24 cellular contexts compared by ENCODE assay signal in the genomic region with DNA sequence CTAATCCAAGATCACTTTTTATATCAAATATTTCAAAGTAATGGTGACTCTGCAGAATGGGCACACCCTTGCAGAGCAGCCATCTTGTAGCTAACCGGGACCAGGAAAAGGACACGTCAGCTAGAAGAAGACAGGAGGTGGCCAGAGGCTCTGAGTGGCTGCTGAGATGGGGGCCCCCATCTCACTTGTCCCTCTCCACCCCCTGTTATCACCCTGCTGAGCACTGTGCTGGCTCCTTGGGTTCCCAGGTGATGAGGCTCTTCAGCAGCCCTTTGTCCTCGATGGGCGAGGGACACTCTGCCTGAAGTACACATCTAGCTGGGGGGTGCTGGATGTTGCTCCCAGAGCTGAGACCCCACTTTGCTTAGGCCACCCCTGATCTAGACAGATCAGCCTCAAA.
DNase-seq lines count a peak whose midpoint lies in the region; ATAC-seq, FAIRE-seq and TF ChIP-seq lines count a peak whose summit lies in the region.
"Had no signal": no experiment of that assay in that cellular context is flagged by ENCODE, and none has a peak within 500 bp of the region (broad histone marks: within the 10 kb centered on the region; RNA-seq: fewer than 3 reads in every experiment).

No MANE protein-coding gene starts in this region.

- no peak overlapping the region for H2BK20ac ChIP-seq in IMR-90 (ENCODE audit: low read depth, low read length)
- no peak overlapping the region for H2BK20ac ChIP-seq in H1 (ENCODE audit: low read length)

- intact Hi-C loops in IMR-90 (cut with micrococcal nuclease) = no loop called here
- intact Hi-C loops in naive thymus-derived CD4-positive, alpha-beta T cell (cut with micrococcal nuclease) = no loop called here
- intact Hi-C loops in upper lobe of right lung (cut with DNase I) = no loop called here

- no peak overlapping the region for H2BK12ac ChIP-seq in H1 (ENCODE audit: low read depth, low read length)

- TF ChIP-seq CTCF in IMR-90 (conservative IDR thresholded peaks at IDR 0.05; ENCODE audit: low read depth, low read length) (no peak), H1 (IDR thresholded peaks at IDR 0.05; ENCODE audit: control extremely low read depth in 1 of 3, insufficient read depth in 1 of 3, low read depth in 1 of 3, low read length in 3 of 3) (no peak), upper lobe of right lung (IDR thresholded peaks at IDR 0.05) (no peak)

- H4K8ac ChIP-seq in IMR-90 (ENCODE audit: low read depth in 2 of 2, low read length in 2 of 2) = no peak overlapping the region
- H4K8ac ChIP-seq in H1 (ENCODE audit: extremely low read depth, insufficient read depth, low read length) = no peak overlapping the region

- no peak for TF ChIP-seq POLR2A in IMR-90 (IDR thresholded peaks at IDR 0.05; ENCODE audit: low read depth, low read length)
- no peak for TF ChIP-seq POLR2A in H1 (IDR thresholded peaks at IDR 0.05; ENCODE audit: control extremely low read depth in 1 of 2, low read depth in 2 of 2, low read length in 2 of 2)

- H3K9me3 ChIP-seq in IMR-90 (ENCODE audit: control insufficient read depth, insufficient read depth, low read length) = no peaks in the 10 kb centered on the region
- no peaks in the 10 kb centered on the region for H3K9me3 ChIP-seq in H1 (ENCODE audit: insufficient read depth in 2 of 2, low read depth in 1 of 2, low read length in 1 of 2)
- H3K9me3 ChIP-seq in naive thymus-derived CD4-positive, alpha-beta T cell (ENCODE audit: control insufficient read depth in 2 of 3, low read length in 3 of 3) = no peaks in the 10 kb centered on the region
- no peaks in the 10 kb centered on the region for H3K9me3 ChIP-seq in upper lobe of right lung
- H3K9me3 ChIP-seq: A549; BE2C; BLaER1 treated with 17β-estradiol and CSF1 and Interleukin-3, amounts not matched to agents 10 nM and 100 nM had no signal

- CTCF ChIA-PET in IMR-90 (lab: Yijun Ruan, JAX) (no interaction called here), H1 (lab: Charles Lee; ENCODE audit: partially characterized antibody) (interaction anchor here (0.9 to 1.5 kb wide), 3 partner anchors 40 to 101 kb away, joined by 3 read pairs; no protein-coding TSS in a partner anchor)
- CTCF ChIA-PET in naive thymus-derived CD4-positive, alpha-beta T cell (lab: Charles Lee) = no interaction called here

- no peak overlapping the region for H2AK9ac ChIP-seq in IMR-90 (replicated peaks; ENCODE audit: low read depth, low read length, poor library complexity)

- H3K9ac ChIP-seq in IMR-90 (ENCODE audit: low read depth, low read length) (no peak overlapping the region), H1 (replicated peaks in 1 of 4; ENCODE audit: extremely low read depth in 1 of 4, low read depth in 3 of 4, low read length in 3 of 4) (no peak overlapping the region)
- H3K9ac ChIP-seq: BLaER1 treated with 17β-estradiol and CSF1 and Interleukin-3, amounts not matched to agents 10 nM and 100 nM had no signal

- H3K56ac ChIP-seq in IMR-90 (ENCODE audit: extremely low read depth, insufficient read depth, low read length) (no peak overlapping the region), H1 (replicated peaks; ENCODE audit: insufficient read length, low read depth, low read length) (no peak overlapping the region)

- H3K4me1 ChIP-seq in IMR-90 (ENCODE audit: control insufficient read depth, insufficient read depth, low read length) (peaks cover 11% of the 10 kb centered on the region), H1 (replicated peaks in 1 of 4; ENCODE audit: control insufficient read depth in 3 of 4, insufficient read depth in 4 of 4, low read length in 3 of 4) (peaks cover 0 to 8% (median 2%) of the 10 kb centered on the region in 4 experiments; a peak in 5 of 7 replicates), upper lobe of right lung (no peaks in the 10 kb centered on the region)
- no peaks in the 10 kb centered on the region for H3K4me1 ChIP-seq in naive thymus-derived CD4-positive, alpha-beta T cell (ENCODE audit: control insufficient read depth in 2 of 2, insufficient read depth in 2 of 2, low read length in 2 of 2)
- H3K4me1 ChIP-seq: BE2C had no signal

- H3K18ac ChIP-seq in IMR-90 (ENCODE audit: low read depth, low read length) (no peak overlapping the region), H1 (ENCODE audit: extremely low read depth, low read length) (no peak overlapping the region)

- H3K14ac ChIP-seq in IMR-90 (replicated peaks; ENCODE audit: low read depth, low read length) (no peak overlapping the region), H1 (ENCODE audit: insufficient read length) (no peak overlapping the region)

- H4K91ac ChIP-seq in IMR-90 (ENCODE audit: insufficient read depth, low read depth, low read length) = no peak overlapping the region
- no peak overlapping the region for H4K91ac ChIP-seq in H1 (replicated peaks; ENCODE audit: insufficient read length, low read length)

- no peak overlapping the region for H3K4me3 Mint-ChIP-seq in naive thymus-derived CD4-positive, alpha-beta T cell
- no peak overlapping the region for H3K4me3 Mint-ChIP-seq in T-helper 2 cell treated with Interferon-gamma antibody and Interleukin-4, amounts not matched to agents 5 μg/mL and 100 μg/mL, for 36 hours
- H3K4me3 Mint-ChIP-seq: CD14-positive monocyte; CD4-positive, alpha-beta T cell; CD8-positive, alpha-beta memory T cell had no signal

- no peaks in the 10 kb centered on the region for H3K27me3 Mint-ChIP-seq in naive thymus-derived CD4-positive, alpha-beta T cell
- no peaks in the 10 kb centered on the region for H3K27me3 Mint-ChIP-seq in T-helper 2 cell treated with Interferon-gamma antibody and Interleukin-4, amounts not matched to agents 5 μg/mL and 100 μg/mL, for 36 hours (ENCODE audit: low read depth)
- H3K27me3 Mint-ChIP-seq: CD4-positive, alpha-beta T cell; CD8-positive, alpha-beta memory T cell had no signal

- H4K5ac ChIP-seq in IMR-90 (ENCODE audit: low read depth, low read length) (no peak overlapping the region), H1 (ENCODE audit: insufficient read length, low read depth, low read length) (no peak overlapping the region)

- POLR2A ChIA-PET in IMR-90 (lab: Charles Lee; ENCODE audit: unreplicated experiment) (no interaction called here), H1 (lab: Charles Lee; ENCODE audit: partially characterized antibody) (no interaction called here)
- POLR2A ChIA-PET in naive thymus-derived CD4-positive, alpha-beta T cell (lab: Charles Lee) = no interaction called here

- H2AFZ ChIP-seq in IMR-90 (replicated peaks; ENCODE audit: low read length, poor library complexity) (no peak overlapping the region), H1 (ENCODE audit: low read length) (no peak overlapping the region)

- H3K4ac ChIP-seq in IMR-90 (ENCODE audit: low read depth, low read length) = no peak overlapping the region
- no peak overlapping the region for H3K4ac ChIP-seq in H1 (replicated peaks; ENCODE audit: insufficient read length, low read depth, low read length)

- H3K27ac Mint-ChIP-seq in naive thymus-derived CD4-positive, alpha-beta T cell = no peak overlapping the region
- H3K27ac Mint-ChIP-seq in T-helper 2 cell treated with Interferon-gamma antibody and Interleukin-4, amounts not matched to agents 5 μg/mL and 100 μg/mL, for 36 hours = no peak overlapping the region
- H3K27ac Mint-ChIP-seq: CD4-positive, alpha-beta T cell had no signal

- peaks cover 11 to 32% of the 10 kb centered on the region in 2 experiments; a peak in 3 of 4 replicates for H3K79me1 ChIP-seq in IMR-90 (ENCODE audit: low read depth in 1 of 2, low read length in 2 of 2)
- peaks cover 29% of the 10 kb centered on the region for H3K79me1 ChIP-seq in H1 (ENCODE audit: low read depth, low read length)

- H3K27me3 ChIP-seq in IMR-90 (ENCODE audit: control insufficient read depth, insufficient read depth, low read length) = no peaks in the 10 kb centered on the region
- H3K27me3 ChIP-seq in H1 (replicated peaks in 1 of 4; ENCODE audit: control insufficient read depth in 3 of 4, extremely low read depth in 1 of 4, insufficient read depth in 3 of 4, low read length in 3 of 4) = no peaks in the 10 kb centered on the region
- H3K27me3 ChIP-seq in naive thymus-derived CD4-positive, alpha-beta T cell (ENCODE audit: control insufficient read depth in 2 of 2, insufficient read depth in 2 of 2, low read length in 2 of 2) = no peaks in the 10 kb centered on the region
- H3K27me3 ChIP-seq in upper lobe of right lung = no peaks in the 10 kb centered on the region
- H3K27me3 ChIP-seq: BE2C; BLaER1 treated with 17β-estradiol and CSF1 and Interleukin-3, amounts not matched to agents 10 nM and 100 nM had no signal

- peaks cover 10% of the 10 kb centered on the region for H3K9me1 ChIP-seq in IMR-90 (ENCODE audit: insufficient read depth, low read length)

- H3K27ac ChIP-seq in IMR-90 (ENCODE audit: insufficient read depth, low read length) (no peak overlapping the region), H1 (ENCODE audit: low read depth, low read length) (0 out of 2 replicates have a peak overlapping the region, but pooled peaks have one; percentile 22), upper lobe of right lung (no peak overlapping the region)
- H3K27ac ChIP-seq in naive thymus-derived CD4-positive, alpha-beta T cell (ENCODE audit: low read depth, low read length) = no peak overlapping the region
- H3K27ac ChIP-seq: A549; BLaER1 treated with 17β-estradiol and CSF1 and Interleukin-3, amounts not matched to agents 10 nM and 100 nM had no signal

- H3K4me3 ChIP-seq in IMR-90 (ENCODE audit: insufficient read depth, low read depth, low read length) = no peak overlapping the region
- H3K4me3 ChIP-seq in H1 (ENCODE audit: extremely low read depth in 1 of 4, insufficient read depth in 2 of 4, low read depth in 3 of 4, low read length in 4 of 4) = no peak overlapping the region
- no peak overlapping the region for H3K4me3 ChIP-seq in naive thymus-derived CD4-positive, alpha-beta T cell (ENCODE audit: low read length)
- H3K4me3 ChIP-seq in upper lobe of right lung = no peak overlapping the region
- H3K4me3 ChIP-seq: A549; BLaER1 treated with 17β-estradiol and CSF1 and Interleukin-3, amounts not matched to agents 10 nM and 100 nM; GM12878 had no signal

- H3K23me2 ChIP-seq in H1 (ENCODE audit: low read depth, low read length) = peaks cover 4% of the 10 kb centered on the region; the same call in 1 of the 2 replicates

- H3K4me2 ChIP-seq in IMR-90 (ENCODE audit: low read depth, low read length) (no peak overlapping the region), H1 (ENCODE audit: insufficient read depth in 1 of 2, low read depth in 2 of 2, low read length in 2 of 2) (no peak overlapping the region)
- H3K4me2 ChIP-seq: A549; BLaER1 treated with 17β-estradiol and CSF1 and Interleukin-3, amounts not matched to agents 10 nM and 100 nM had no signal

- H2AK5ac ChIP-seq in IMR-90 (ENCODE audit: low read depth, low read length) (peak overlapping the region; percentile 33), H1 (ENCODE audit: low read depth, low read length) (no peak overlapping the region)

- in situ Hi-C loops in IMR-90 (cut with MboI; ENCODE audit: low sequenced_read_pairs) = no loop called here

- no peaks in the 10 kb centered on the region for H3K9me3 Mint-ChIP-seq in naive thymus-derived CD4-positive, alpha-beta T cell
- H3K9me3 Mint-ChIP-seq in T-helper 2 cell treated with Interferon-gamma antibody and Interleukin-4, amounts not matched to agents 5 μg/mL and 100 μg/mL, for 36 hours = no peaks in the 10 kb centered on the region
- H3K9me3 Mint-ChIP-seq: CD14-positive monocyte; CD4-positive, alpha-beta T cell; CD8-positive, alpha-beta memory T cell had no signal

- no peak overlapping the region for H2BK5ac ChIP-seq in IMR-90 (ENCODE audit: low read depth, low read length, poor library complexity, severe bottlenecking)
- no peak overlapping the region for H2BK5ac ChIP-seq in H1 (ENCODE audit: low read depth, low read length)

- ATAC-seq in IMR-90 (ENCODE audit: low read depth) (no peak), upper lobe of right lung (peak; percentile 22), GM21381 (IDR thresholded peaks at IDR 0.05; ENCODE audit: unreplicated experiment) (no peak)
- ATAC-seq in naive thymus-derived CD4-positive, alpha-beta T cell = peak; percentile 22
- ATAC-seq: A549, GM12878 had no signal

- TF ChIP-seq RAD21 in IMR-90 (IDR thresholded peaks at IDR 0.05; ENCODE audit: low read length) (no peak), H1 (IDR thresholded peaks at IDR 0.05 in 1 of 2, conservative IDR thresholded peaks at IDR 0.05 in 1 of 2; ENCODE audit: low read depth in 2 of 2, low read length in 2 of 2) (no peak)

- no peak for FAIRE-seq in H1 (lab: Jason Lieb, UNC)
- FAIRE-seq: A549, G401.6, GM12878 had no signal

- DNase-seq in IMR-90 (no peak), H1 (ENCODE audit: low read depth in 1 of 2, low spot score in 2 of 2) (no peak), upper lobe of right lung (no peak), COR-L47 (lab: John Stamatoyannopoulos, UW) (no peak)
- no peak for DNase-seq in naive thymus-derived CD4-positive, alpha-beta T cell
- no peak for DNase-seq in T-helper 2 cell treated with Interferon-gamma antibody and Interleukin-4, amounts not matched to agents 5 μg/mL and 100 μg/mL, for 36 hours (ENCODE audit: low spot score)
- DNase-seq: 8988T; ACHN; AML-193; BE2C; Calu3; CD4-positive, alpha-beta T cell; CD8-positive, alpha-beta memory T cell; DMS53; DMS79 treated with DMSO at 0.1 percent for 48 hours; GOT3; H7; HCEC 1CT had no signal

- H3K36me3 ChIP-seq in IMR-90 (ENCODE audit: control insufficient read depth, insufficient read depth, low read length) (no peaks in the 10 kb centered on the region), H1 (ENCODE audit: control insufficient read depth in 2 of 4, insufficient read depth in 4 of 4, low read length in 3 of 4) (no peaks in the 10 kb centered on the region), upper lobe of right lung (no peaks in the 10 kb centered on the region)
- no peaks in the 10 kb centered on the region for H3K36me3 ChIP-seq in naive thymus-derived CD4-positive, alpha-beta T cell (ENCODE audit: control insufficient read depth in 2 of 3, insufficient read depth in 3 of 3, low read length in 3 of 3)
- H3K36me3 ChIP-seq: BE2C had no signal

- H2BK15ac ChIP-seq in IMR-90 (ENCODE audit: low read depth, low read length) = no peak overlapping the region
- H2BK15ac ChIP-seq in H1 (ENCODE audit: low read length) = no peak overlapping the region

- BruUV-seq in IMR-90 (replicated peaks; lab: Mats Ljungman, UMichigan) = no TSS peak

- dilution Hi-C loops in IMR-90 (cut with HindIII; ENCODE audit: low sequenced_read_pairs, unreplicated experiment) = no loop called here

- H3K79me2 ChIP-seq in H1 (ENCODE audit: control insufficient read depth in 1 of 2, insufficient read depth in 2 of 2, low read length in 2 of 2) = peaks cover 10 to 92% of the 10 kb centered on the region in 2 experiments

- no peak for TF ChIP-seq EP300 in H1 (IDR thresholded peaks at IDR 0.05; ENCODE audit: borderline replicate concordance in 1 of 2, low read depth in 2 of 2, low read length in 2 of 2)

- peaks cover 0 to 8% (median 0%) of the 10 kb centered on the region in 7 donors for H3K4me1 Mint-ChIP-seq in naive thymus-derived CD4-positive, alpha-beta T cell
- no peaks in the 10 kb centered on the region for H3K4me1 Mint-ChIP-seq in T-helper 2 cell treated with Interferon-gamma antibody and Interleukin-4, amounts not matched to agents 5 μg/mL and 100 μg/mL, for 36 hours (ENCODE audit: low read depth)
- H3K4me1 Mint-ChIP-seq: CD14-positive monocyte had no signal

- 100% methylated on average over 1 of the region's 4 CpGs; no CpG with 5 or more reads in 1 of the 2 experiments for WGBS in IMR-90 (ENCODE audit: extremely low coverage in 2 of 2, insufficient read length in 1 of 2), 2 experiments
- 93% methylated on average over 4 of the region's 4 CpGs; no CpG with 5 or more reads in 1 of the 2 experiments for WGBS in H1 (ENCODE audit: extremely low coverage in 1 of 2, insufficient coverage in 1 of 2, insufficient read length in 1 of 2, insufficient replicate concordance in 2 of 2, low coverage in 1 of 2, low lambda C conversion rate in 2 of 2, missing lambda C conversion rate in 1 of 2), 2 experiments

- H3K23ac ChIP-seq in IMR-90 (ENCODE audit: low read depth, low read length) = no peak overlapping the region
- H3K23ac ChIP-seq in H1 (ENCODE audit: insufficient read length) = no peak overlapping the region

- no peak overlapping the region for H2BK120ac ChIP-seq in IMR-90 (ENCODE audit: low read depth, low read length)
- no peak overlapping the region for H2BK120ac ChIP-seq in H1 (replicated peaks; ENCODE audit: low read depth, low read length)

- H4K20me1 ChIP-seq in IMR-90 (ENCODE audit: insufficient read depth, low read length) = peaks cover 24% of the 10 kb centered on the region; the same call in 1 of the 2 replicates
- peaks cover 4 to 7% of the 10 kb centered on the region in 2 experiments for H4K20me1 ChIP-seq in H1 (replicated peaks in 1 of 2; ENCODE audit: control insufficient read depth in 1 of 2, insufficient read depth in 2 of 2, low read length in 2 of 2)

- H3K36me3 Mint-ChIP-seq in naive thymus-derived CD4-positive, alpha-beta T cell = no peaks in the 10 kb centered on the region
- H3K36me3 Mint-ChIP-seq in T-helper 2 cell treated with Interferon-gamma antibody and Interleukin-4, amounts not matched to agents 5 μg/mL and 100 μg/mL, for 36 hours (ENCODE audit: low read depth) = no peaks in the 10 kb centered on the region
- H3K36me3 Mint-ChIP-seq: CD14-positive monocyte had no signal

Comparison
In these comparisons a context has a peak if more than half of its experiments do, and no peak if none do; other contexts are left out.
1. ATAC-seq: peak in naive thymus-derived CD4-positive, alpha-beta T cell (single experiment) and upper lobe of right lung (single experiment); none in IMR-90 (single experiment) and GM21381 (single experiment).